ENCODE assay signal across 21 cellular contexts in genomic region chr6:99836471-99836870, GRCh38.
"Had no signal": no experiment of that assay in that cellular context is flagged by ENCODE, and none has a peak within 500 bp of the region (broad histone marks: within the 10 kb centered on the region; RNA-seq: fewer than 3 reads in every experiment).

No MANE protein-coding gene starts in this region.

- H3K27ac Mint-ChIP-seq: activated CD4-positive, alpha-beta memory T cell treated with anti-CD3 and anti-CD28 coated beads for 36 hours; activated CD8-positive, alpha-beta memory T cell treated with anti-CD3 and anti-CD28 coated beads, Interleukin-2, amount 10 ng/mL, durations not matched to agents 7 days and 5 days; activated naive CD4-positive, alpha-beta T cell treated with anti-CD3 and anti-CD28 coated beads, Interleukin-2, amount 50 U/mL, for 24 hours; naive B cell had no signal

- H3K9me3 Mint-ChIP-seq: activated CD4-positive, alpha-beta memory T cell treated with anti-CD3 and anti-CD28 coated beads for 36 hours; activated naive CD4-positive, alpha-beta T cell treated with anti-CD3 and anti-CD28 coated beads, Interleukin-2, amount 50 U/mL, for 24 hours; activated T-cell treated with anti-CD3 and anti-CD28 coated beads, Interleukin-2, amount 50 U/mL, for 4 hours; naive B cell had no signal

- ATAC-seq: activated CD8-positive, alpha-beta memory T cell treated with anti-CD3 and anti-CD28 coated beads, Interleukin-2, amount 10 ng/mL, durations not matched to agents 7 days and 5 days; activated T-cell treated with anti-CD3 and anti-CD28 coated beads, Interleukin-2, amount 50 U/mL, for 4 hours; gastrocnemius medialis; heart right ventricle had no signal

- H3K27ac ChIP-seq: adrenal gland, esophagus squamous epithelium, gastrocnemius medialis, heart right ventricle, parathyroid adenoma, sigmoid colon, spleen, stomach, testis, upper lobe of left lung, VCaP had no signal

- H3K79me2 ChIP-seq: parathyroid adenoma had no signal

- H3K4me1 ChIP-seq: adrenal gland, esophagus squamous epithelium, gastrocnemius medialis, heart right ventricle, parathyroid adenoma, sigmoid colon, spleen, stomach, testis, upper lobe of left lung had no signal

- H3K4me3 Mint-ChIP-seq: activated CD4-positive, alpha-beta memory T cell treated with anti-CD3 and anti-CD28 coated beads for 36 hours; activated CD8-positive, alpha-beta memory T cell treated with anti-CD3 and anti-CD28 coated beads, Interleukin-2, amount 10 ng/mL, durations not matched to agents 7 days and 5 days; activated naive CD4-positive, alpha-beta T cell treated with anti-CD3 and anti-CD28 coated beads, Interleukin-2, amount 50 U/mL, for 24 hours; activated T-cell treated with anti-CD3 and anti-CD28 coated beads, Interleukin-2, amount 50 U/mL, for 4 hours; naive B cell had no signal

- DNase-seq: activated CD4-positive, alpha-beta memory T cell treated with anti-CD3 and anti-CD28 coated beads for 36 hours; activated CD4-positive, alpha-beta T cell treated with anti-CD3 and anti-CD28 coated beads for 1 hour; activated CD8-positive, alpha-beta memory T cell treated with anti-CD3 and anti-CD28 coated beads, Interleukin-2, amount 10 ng/mL, durations not matched to agents 7 days and 5 days; activated effector memory CD4-positive, alpha-beta T cell treated with Interleukin-2 at 50 U/mL for 16 hours; activated T-cell treated with anti-CD3 and anti-CD28 coated beads, Interleukin-2, amount 50 U/mL, for 4 hours; adrenal gland; esophagus squamous epithelium; gastrocnemius medialis; heart right ventricle; midbrain; naive B cell; sigmoid colon; spleen; stomach; T-helper 9 cell; testis; upper lobe of left lung had no signal

- H3K36me3 ChIP-seq: adrenal gland, esophagus squamous epithelium, gastrocnemius medialis, heart right ventricle, sigmoid colon, spleen, stomach, upper lobe of left lung had no signal

- H3K27me3 ChIP-seq: adrenal gland, esophagus squamous epithelium, gastrocnemius medialis, sigmoid colon, spleen, stomach, testis, upper lobe of left lung had no signal

- H2AFZ ChIP-seq: parathyroid adenoma had no signal

- H3K9me3 ChIP-seq: adrenal gland, esophagus squamous epithelium, gastrocnemius medialis, heart right ventricle, sigmoid colon, spleen, stomach, testis, upper lobe of left lung had no signal

- H3K4me1 Mint-ChIP-seq: activated CD8-positive, alpha-beta memory T cell treated with anti-CD3 and anti-CD28 coated beads, Interleukin-2, amount 10 ng/mL, durations not matched to agents 7 days and 5 days; activated naive CD4-positive, alpha-beta T cell treated with anti-CD3 and anti-CD28 coated beads, Interleukin-2, amount 50 U/mL, for 24 hours; naive B cell had no signal

- H3K36me3 Mint-ChIP-seq: activated CD4-positive, alpha-beta memory T cell treated with anti-CD3 and anti-CD28 coated beads for 36 hours; activated CD8-positive, alpha-beta memory T cell treated with anti-CD3 and anti-CD28 coated beads, Interleukin-2, amount 10 ng/mL, durations not matched to agents 7 days and 5 days; activated naive CD4-positive, alpha-beta T cell treated with anti-CD3 and anti-CD28 coated beads, Interleukin-2, amount 50 U/mL, for 24 hours; naive B cell had no signal

- H3K4me3 ChIP-seq: adrenal gland, esophagus squamous epithelium, gastrocnemius medialis, heart right ventricle, lung, sigmoid colon, spleen, stomach, testis, upper lobe of left lung had no signal

- H3K9ac ChIP-seq: parathyroid adenoma had no signal
